Comparison of ENCODE assay signal across 15 cellular contexts in genomic region chr19:18171605-18172327, GRCh38. TPM values are rescaled to one million over a fixed set of nuclear protein-coding genes. Genes with fewer than 3 reads are reported as not detected.
DNase-seq lines count a peak whose midpoint lies in the region; ATAC-seq, FAIRE-seq and TF ChIP-seq lines count a peak whose summit lies in the region.
"Had no signal": no experiment of that assay in that cellular context is flagged by ENCODE, and none has a peak within 500 bp of the region (broad histone marks: within the 10 kb centered on the region; RNA-seq: fewer than 3 reads in every experiment).

No MANE protein-coding gene starts in this region.

- intact Hi-C loops in CD4-positive, alpha-beta memory T cell (cut with micrococcal nuclease): loop anchor here (2.0 kb wide), 1 partner anchor 21 kb away; the partner anchor contains the start of gene MPV17L2
- intact Hi-C loops in K562 (cut with micrococcal nuclease): no loop called here

- H3K4me2 ChIP-seq in K562 (ENCODE audit: insufficient read depth, low read length): no peak overlapping the region

- 48% methylated on average over 8 of the region's 8 CpGs for WGBS in K562 (ENCODE audit: insufficient coverage, low coverage, missing lambda C conversion rate)

- H3K36me3 ChIP-seq in CD4-positive, alpha-beta memory T cell (ENCODE audit: insufficient read depth, low read length): no peaks in the 10 kb centered on the region
- H3K36me3 ChIP-seq in K562 (ENCODE audit: control insufficient read depth, insufficient read depth, low read length) (peaks cover 51% of the 10 kb centered on the region; the same call in 2 of the 3 replicates), neutrophil (peaks cover 18% of the 10 kb centered on the region)

- TF ChIP-seq CTCF in GM20000 (IDR thresholded peaks at IDR 0.05; ENCODE audit: extremely low read depth, missing control alignments) (no peak), K562 (IDR thresholded peaks at IDR 0.05 in 2 of 3, conservative IDR thresholded peaks at IDR 0.05 in 1 of 3; ENCODE audit: insufficient read depth in 2 of 3, low read depth in 1 of 3, low read length in 3 of 3) (no peak), neutrophil (IDR thresholded peaks at IDR 0.05) (no peak)

- no peaks in the 10 kb centered on the region for H3K9me3 ChIP-seq in CD4-positive, alpha-beta memory T cell (ENCODE audit: control insufficient read depth in 1 of 2, low read length in 2 of 2)
- H3K9me3 ChIP-seq in K562 (replicated peaks; ENCODE audit: control insufficient read depth, insufficient read depth, low read depth, low read length): no peaks in the 10 kb centered on the region
- H3K9me3 ChIP-seq in neutrophil: no peaks in the 10 kb centered on the region

- no peaks in the 10 kb centered on the region for H3K9me3 Mint-ChIP-seq in CD4-positive, alpha-beta memory T cell

- BruUV-seq in K562 (replicated peaks; lab: Mats Ljungman, UMichigan): no TSS peak

- no peaks in the 10 kb centered on the region for H3K27me3 ChIP-seq in CD4-positive, alpha-beta memory T cell (ENCODE audit: insufficient read depth, low read length)
- no peaks in the 10 kb centered on the region for H3K27me3 ChIP-seq in K562 (ENCODE audit: control insufficient read depth in 2 of 2, insufficient read depth in 2 of 2, low read length in 2 of 2)
- peaks cover 15% of the 10 kb centered on the region for H3K27me3 ChIP-seq in neutrophil

- no peak for TF ChIP-seq RAD21 in K562 (CRISPR knock-in tag; conservative IDR thresholded peaks at IDR 0.05 in 1 of 2, IDR thresholded peaks at IDR 0.05 in 1 of 2)

- H3K4me1 Mint-ChIP-seq in CD4-positive, alpha-beta memory T cell: peaks cover 5 to 24% (median 13%) of the 10 kb centered on the region in 4 donors

- no peaks in the 10 kb centered on the region for H3K27me3 Mint-ChIP-seq in CD4-positive, alpha-beta memory T cell

- H3K9ac ChIP-seq in K562 (ENCODE audit: insufficient read depth in 1 of 2, low read depth in 2 of 2, low read length in 2 of 2): no peak overlapping the region

- TF ChIP-seq POLR2A in K562 (conservative IDR thresholded peaks at IDR 0.05): peak; percentile 43; the same call in 1 of the 2 replicates

- H3K4me3 Mint-ChIP-seq in CD4-positive, alpha-beta memory T cell: peak overlapping the region in 2 of 8 donors; percentile 5 to 6

- H3K27ac ChIP-seq in CD4-positive, alpha-beta memory T cell (ENCODE audit: low read depth, low read length): no peak overlapping the region
- peak overlapping the region; percentile 37; the same call in 1 of the 3 replicates for H3K27ac ChIP-seq in K562 (ENCODE audit: extremely low read depth, low read depth, low read length)
- H3K27ac ChIP-seq in neutrophil: peak overlapping the region; percentile 98
- H3K27ac ChIP-seq: epithelial cell of prostate had no signal

- no peaks in the 10 kb centered on the region for H3K9me1 ChIP-seq in K562 (ENCODE audit: control insufficient read depth, insufficient read depth, low read length)

- 0 out of 2 replicates have a peak, but pooled peaks cover 4% of the 10 kb centered on the region for H4K20me1 ChIP-seq in K562 (replicated peaks; ENCODE audit: control insufficient read depth, insufficient read depth, low read length)

- peaks cover 18% of the 10 kb centered on the region for H3K4me1 ChIP-seq in CD4-positive, alpha-beta memory T cell (ENCODE audit: insufficient read depth, low read length)
- peaks cover 14 to 35% of the 10 kb centered on the region in 2 experiments for H3K4me1 ChIP-seq in K562 (replicated peaks in 1 of 2; ENCODE audit: control insufficient read depth in 2 of 2, insufficient read depth in 2 of 2, low read length in 2 of 2)
- H3K4me1 ChIP-seq in neutrophil (ENCODE audit: control insufficient read depth in 1 of 2, insufficient read depth in 1 of 2, low read depth in 1 of 2, low read length in 1 of 2): peaks cover 69 to 83% of the 10 kb centered on the region in 2 experiments

- peaks cover 15% of the 10 kb centered on the region for H3K79me2 ChIP-seq in K562 (ENCODE audit: control insufficient read depth, insufficient read depth, low read length)

- no peak for DNase-seq in CD4-positive, alpha-beta memory T cell
- DNase-seq in GM20000 (ENCODE audit: low spot score) (peak; percentile 53), K562 (ENCODE audit: extremely low read depth in 1 of 4, low spot score in 3 of 4) (peak in 3 of 4 experiments; percentile 42 to 67 (median 66)), epidermal melanocyte (ENCODE audit: insufficient read length, low spot score) (no peak), RCC 7860 (ENCODE audit: low spot score) (no peak), COR-L47 (lab: John Stamatoyannopoulos, UW) (no peak)
- DNase-seq: activated T-cell treated with anti-CD3 and anti-CD28 coated beads for 4 hours; DMS153; NCI-H1694 treated with DMSO at 0.1 percent for 48 hours; NK-92 treated with Interleukin-12 subunit alpha and Interleukin-12 subunit beta, amount 100 ng/mL, for 24 hours; retina had no signal

- peaks cover 17% of the 10 kb centered on the region in 2 donors for H3K36me3 Mint-ChIP-seq in CD4-positive, alpha-beta memory T cell

- H3K27ac Mint-ChIP-seq in CD4-positive, alpha-beta memory T cell: peak overlapping the region in 4 of 7 donors; percentile 15 to 68 (median 53)

- POLR2A ChIA-PET in CD4-positive, alpha-beta memory T cell (lab: Charles Lee; ENCODE audit: partially characterized antibody): interaction anchor here (0.5 kb wide), 1 partner anchor 108 kb away, joined by 4 read pairs; no protein-coding TSS in a partner anchor
- POLR2A ChIA-PET in K562 (lab: Yijun Ruan, JAX): interaction anchor here (0.6 to 1.0 kb wide), 3 partner anchors 16 to 172 kb away, joined by 3 read pairs; no protein-coding TSS in a partner anchor

- in situ Hi-C loops in K562 (cut with MboI): no loop called here

- TF ChIP-seq EP300 in K562 (IDR thresholded peaks at IDR 0.05; ENCODE audit: low read length): no peak

- FAIRE-seq in K562 (lab: Jason Lieb, UNC): no peak
- no peak for FAIRE-seq in RCC 7860 (lab: Jason Lieb, UNC)
- FAIRE-seq: HTR-8/SVneo had no signal

- H2AFZ ChIP-seq in K562 (ENCODE audit: low read depth, low read length): no peak overlapping the region

- ATAC-seq in K562: peak; percentile 23

- CTCF ChIA-PET in CD4-positive, alpha-beta memory T cell (lab: Charles Lee; ENCODE audit: partially characterized antibody): interaction anchor here (1.2 to 3.1 kb wide), 3 partner anchors 8 to 59 kb away, joined by 3 to 20 read pairs (median 3); no protein-coding TSS in a partner anchor
- CTCF ChIA-PET in K562 (lab: Yijun Ruan, JAX; ENCODE audit: low intra/inter-chr PET ratio): no interaction called here

- no peak overlapping the region for H3K4me3 ChIP-seq in CD4-positive, alpha-beta memory T cell (ENCODE audit: low read length in 2 of 2)
- H3K4me3 ChIP-seq in K562 (no peak overlapping the region), neutrophil (ENCODE audit: low read depth in 1 of 2, low read length in 1 of 2) (no peak overlapping the region)

RNA-seq across cellular contexts. Expression of gene IFI30, which starts 1.8 kb away (rescaled TPM):
- total RNA-seq in CD4-positive, alpha-beta memory T cell: 10 to 100 TPM; 48.3 to 56.9 TPM
- polyA plus RNA-seq in CD4-positive, alpha-beta memory T cell: 10 to 100 TPM in 1 of 2 donors, 1 to 10 TPM in 1; 6.3 to 16.7 TPM
- total RNA-seq in K562 (2011; cell fraction: chromatin; rRNA removed; ENCODE audit: low replicate concordance): 38.5 and 88.6 TPM in 2 replicates
- total RNA-seq in K562 (2011; cell fraction: nucleolus; rRNA removed): 187 and 195 TPM in 2 replicates
- total RNA-seq in K562 (2011; cell fraction: nucleoplasm; rRNA removed): 104 and 132 TPM in 2 replicates
- total RNA-seq in K562 (2014; rRNA removed) (109 and 168 TPM in 2 replicates), K562 (2014; rRNA removed; fragmentation: Illumina TruSeq; extraction: Trizol) (56.6 and 63.7 TPM in 2 replicates), K562 (2015; rRNA removed; fragmentation: Illumina TruSeq; extraction: Trizol) (74.3 and 78.9 TPM in 2 replicates), K562 (2021) (103 and 119 TPM in 2 replicates)
- polyA plus RNA-seq in K562 (2011; rRNA removed) (68.3 and 111 TPM in 2 replicates), K562 (2014; fragmentation: Illumina TruSeq; extraction: Trizol) (108 and 148 TPM in 2 replicates), K562 (2014; fragmentation: Nextera tagmentation; extraction: Ambion mirVana) (100 to 1,000 TPM; 343 to 430 TPM), K562 (2014; rRNA removed) (129 and 166 TPM in 2 replicates)
- 119 and 287 TPM in 2 replicates for polyA plus RNA-seq in K562 (2011; cell fraction: cytosol; rRNA removed)
- 39.3 and 70.8 TPM in 2 replicates for polyA plus RNA-seq in K562 (2011; cell fraction: nucleus; rRNA removed)
- polyA plus RNA-seq in K562 (2012): 58.1 and 113 TPM in 2 replicates
- polyA minus RNA-seq in K562 (2011; rRNA and poly(A)+ RNA removed): 52.6 and 94.8 TPM in 2 replicates
- 53.2 and 63.4 TPM in 2 replicates for polyA minus RNA-seq in K562 (2011; cell fraction: cytosol; rRNA and poly(A)+ RNA removed)
- 10.0 and 11.3 TPM in 2 replicates for polyA minus RNA-seq in K562 (2011; cell fraction: nucleus; rRNA and poly(A)+ RNA removed)

RNA-seq across cellular contexts. Expression of gene PIK3R2, which starts 18.8 kb away (rescaled TPM):
- total RNA-seq in CD4-positive, alpha-beta memory T cell: 10 to 100 TPM; 18.1 to 23.0 TPM
- 1 to 10 TPM; 1.5 to 6.6 TPM for polyA plus RNA-seq in CD4-positive, alpha-beta memory T cell
- 17.4 and 45.8 TPM in 2 replicates for total RNA-seq in K562 (2011; cell fraction: chromatin; rRNA removed; ENCODE audit: low replicate concordance)
- total RNA-seq in K562 (2011; cell fraction: nucleolus; rRNA removed): 15.9 and 22.2 TPM in 2 replicates
- 10.8 and 13.3 TPM in 2 replicates for total RNA-seq in K562 (2011; cell fraction: nucleoplasm; rRNA removed)
- total RNA-seq in K562 (2014; rRNA removed) (10.8 and 15.3 TPM in 2 replicates), K562 (2014; rRNA removed; fragmentation: Illumina TruSeq; extraction: Trizol) (3.3 and 4.7 TPM in 2 replicates), K562 (2015; rRNA removed; fragmentation: Illumina TruSeq; extraction: Trizol) (6.6 and 6.8 TPM in 2 replicates), K562 (2021) (37.9 and 41.2 TPM in 2 replicates)
- polyA plus RNA-seq in K562 (2011; rRNA removed) (5.3 and 7.8 TPM in 2 replicates), K562 (2014; fragmentation: Illumina TruSeq; extraction: Trizol) (1.5 and 1.6 TPM in 2 replicates), K562 (2014; fragmentation: Nextera tagmentation; extraction: Ambion mirVana) (under 1 TPM; 0.39 to 0.65 TPM), K562 (2014; rRNA removed) (6.1 and 14.0 TPM in 2 replicates)
- 5.8 and 9.6 TPM in 2 replicates for polyA plus RNA-seq in K562 (2011; cell fraction: cytosol; rRNA removed)
- polyA plus RNA-seq in K562 (2011; cell fraction: nucleus; rRNA removed): 15.7 and 21.7 TPM in 2 replicates
- polyA plus RNA-seq in K562 (2012): 16.2 and 18.1 TPM in 2 replicates
- 4.9 and 5.2 TPM in 2 replicates for polyA minus RNA-seq in K562 (2011; rRNA and poly(A)+ RNA removed)
- polyA minus RNA-seq in K562 (2011; cell fraction: cytosol; rRNA and poly(A)+ RNA removed): 19.0 and 26.3 TPM in 2 replicates
- polyA minus RNA-seq in K562 (2011; cell fraction: nucleus; rRNA and poly(A)+ RNA removed): 5.9 and 12.0 TPM in 2 replicates

RNA-seq across cellular contexts. Expression of gene MPV17L2, which starts 21.3 kb away (rescaled TPM):
- 1 to 10 TPM; 7.6 to 7.8 TPM for total RNA-seq in CD4-positive, alpha-beta memory T cell
- 10 to 100 TPM; 10.5 to 13.7 TPM for polyA plus RNA-seq in CD4-positive, alpha-beta memory T cell
- total RNA-seq in K562 (2011; cell fraction: chromatin; rRNA removed; ENCODE audit: low replicate concordance): 8.8 and 30.9 TPM in 2 replicates
- total RNA-seq in K562 (2011; cell fraction: nucleolus; rRNA removed): 42.9 and 46.5 TPM in 2 replicates
- 23.2 and 24.7 TPM in 2 replicates for total RNA-seq in K562 (2011; cell fraction: nucleoplasm; rRNA removed)
- total RNA-seq in K562 (2014; rRNA removed) (37.8 and 54.6 TPM in 2 replicates), K562 (2014; rRNA removed; fragmentation: Illumina TruSeq; extraction: Trizol) (11.7 and 21.1 TPM in 2 replicates), K562 (2015; rRNA removed; fragmentation: Illumina TruSeq; extraction: Trizol) (27.8 and 28.5 TPM in 2 replicates), K562 (2021) (31.7 and 33.8 TPM in 2 replicates)
- polyA plus RNA-seq in K562 (2011; rRNA removed) (28.4 and 49.3 TPM in 2 replicates), K562 (2014; fragmentation: Illumina TruSeq; extraction: Trizol) (60.2 and 60.9 TPM in 2 replicates), K562 (2014; fragmentation: Nextera tagmentation; extraction: Ambion mirVana) (10 to 100 TPM; 10.6 to 11.0 TPM), K562 (2014; rRNA removed) (60.0 and 67.1 TPM in 2 replicates)
- 61.2 and 112 TPM in 2 replicates for polyA plus RNA-seq in K562 (2011; cell fraction: cytosol; rRNA removed)
- polyA plus RNA-seq in K562 (2011; cell fraction: nucleus; rRNA removed): 20.0 and 27.3 TPM in 2 replicates
- polyA plus RNA-seq in K562 (2012): 30.6 and 34.2 TPM in 2 replicates
- 14.7 and 21.0 TPM in 2 replicates for polyA minus RNA-seq in K562 (2011; rRNA and poly(A)+ RNA removed)
- polyA minus RNA-seq in K562 (2011; cell fraction: cytosol; rRNA and poly(A)+ RNA removed): 13.2 and 21.0 TPM in 2 replicates
- 10.2 and 11.6 TPM in 2 replicates for polyA minus RNA-seq in K562 (2011; cell fraction: nucleus; rRNA and poly(A)+ RNA removed)

RNA-seq across cellular contexts. Expression of gene RAB3A, which starts 32.1 kb away (rescaled TPM):
- 1 to 10 TPM; 4.7 to 4.8 TPM for total RNA-seq in CD4-positive, alpha-beta memory T cell
- 1 to 10 TPM in 1 of 2 donors, under 1 TPM in 1; 0.59 to 1.0 TPM for polyA plus RNA-seq in CD4-positive, alpha-beta memory T cell
- 10.4 and 16.2 TPM in 2 replicates for total RNA-seq in K562 (2011; cell fraction: chromatin; rRNA removed; ENCODE audit: low replicate concordance)
- 8.7 and 9.3 TPM in 2 replicates for total RNA-seq in K562 (2011; cell fraction: nucleolus; rRNA removed)
- total RNA-seq in K562 (2011; cell fraction: nucleoplasm; rRNA removed): 7.6 and 8.3 TPM in 2 replicates
- total RNA-seq in K562 (2014; rRNA removed): 0.86 and 2.5 TPM in 2 replicates
- 0.26 and 0.69 TPM in 2 replicates for total RNA-seq in K562 (2014; rRNA removed; fragmentation: Illumina TruSeq; extraction: Trizol)
- 1.6 and 1.7 TPM in 2 replicates for total RNA-seq in K562 (2015; rRNA removed; fragmentation: Illumina TruSeq; extraction: Trizol)
- total RNA-seq in K562 (2021): 3.7 and 5.1 TPM in 2 replicates
- 0.84 and 2.9 TPM in 2 replicates for polyA plus RNA-seq in K562 (2011; rRNA removed)
- 1.7 and 3.2 TPM in 2 replicates for polyA plus RNA-seq in K562 (2011; cell fraction: cytosol; rRNA removed)
- 4.7 and 6.5 TPM in 2 replicates for polyA plus RNA-seq in K562 (2011; cell fraction: nucleus; rRNA removed)
- 1.5 and 2.0 TPM in 2 replicates for polyA plus RNA-seq in K562 (2012)
- 1.9 and 2.8 TPM in 2 replicates for polyA plus RNA-seq in K562 (2014; fragmentation: Illumina TruSeq; extraction: Trizol)
- under 1 TPM in 1 of 2 experiments, not detected in 1; 0.17 TPM for polyA plus RNA-seq in K562 (2014; fragmentation: Nextera tagmentation; extraction: Ambion mirVana)
- 0.94 and 1.00 TPM in 2 replicates for polyA plus RNA-seq in K562 (2014; rRNA removed)
- polyA minus RNA-seq in K562 (2011; rRNA and poly(A)+ RNA removed): 6.4 and 9.5 TPM in 2 replicates
- 5.4 and 7.2 TPM in 2 replicates for polyA minus RNA-seq in K562 (2011; cell fraction: cytosol; rRNA and poly(A)+ RNA removed)
- 3.9 and 8.4 TPM in 2 replicates for polyA minus RNA-seq in K562 (2011; cell fraction: nucleus; rRNA and poly(A)+ RNA removed)

RNA-seq across cellular contexts. Expression of gene PDE4C, which starts 54.5 kb away (rescaled TPM):
- total RNA-seq in CD4-positive, alpha-beta memory T cell: under 1 TPM in 1 of 2 experiments, not detected in 1; 0.52 TPM
- not detected for polyA plus RNA-seq in CD4-positive, alpha-beta memory T cell
- 1.9 and 5.1 TPM in 2 replicates for total RNA-seq in K562 (2011; cell fraction: chromatin; rRNA removed; ENCODE audit: low replicate concordance)
- total RNA-seq in K562 (2011; cell fraction: nucleolus; rRNA removed): 2.2 and 3.0 TPM in 2 replicates
- 1.3 and 1.6 TPM in 2 replicates for total RNA-seq in K562 (2011; cell fraction: nucleoplasm; rRNA removed)
- total RNA-seq in K562 (2014; rRNA removed): 0.16 and 0.91 TPM in 2 replicates
- total RNA-seq in K562 (2014; rRNA removed; fragmentation: Illumina TruSeq; extraction: Trizol): 0.11 and 0.29 TPM in 2 replicates
- not detected in 2 replicates for total RNA-seq in K562 (2015; rRNA removed; fragmentation: Illumina TruSeq; extraction: Trizol)
- 0.29 and 0.45 TPM in 2 replicates for total RNA-seq in K562 (2021)
- polyA plus RNA-seq in K562 (2011; rRNA removed): 0.60 and 0.81 TPM in 2 replicates
- 0.83 and 0.88 TPM in 2 replicates for polyA plus RNA-seq in K562 (2011; cell fraction: cytosol; rRNA removed)
- 4.1 and 6.8 TPM in 2 replicates for polyA plus RNA-seq in K562 (2011; cell fraction: nucleus; rRNA removed)
- 0.17 and 0.22 TPM in 2 replicates for polyA plus RNA-seq in K562 (2012)
- polyA plus RNA-seq in K562 (2014; fragmentation: Illumina TruSeq; extraction: Trizol): 0.06 and 0.24 TPM in 2 replicates
- polyA plus RNA-seq in K562 (2014; fragmentation: Nextera tagmentation; extraction: Ambion mirVana): under 1 TPM; 0.04 to 0.08 TPM
- 0.81 and 0.89 TPM in 2 replicates for polyA plus RNA-seq in K562 (2014; rRNA removed)
- 0.18 TPM in 1 of 2 replicates, not detected in the other for polyA minus RNA-seq in K562 (2011; rRNA and poly(A)+ RNA removed)
- polyA minus RNA-seq in K562 (2011; cell fraction: cytosol; rRNA and poly(A)+ RNA removed): 0.86 TPM in 1 of 2 replicates, not detected in the other
- polyA minus RNA-seq in K562 (2011; cell fraction: nucleus; rRNA and poly(A)+ RNA removed): 1.1 and 1.8 TPM in 2 replicates
- total RNA-seq: mononuclear cell had no signal

Comparison
In these comparisons a context has a peak if more than half of its experiments do, and no peak if none do; other contexts are left out.
1. DNase-seq: peak in GM20000 (single experiment) and K562 (3 of 4); none in CD4-positive, alpha-beta memory T cell (0 of 5), epidermal melanocyte (single experiment), RCC 7860 (single experiment) and COR-L47 (single experiment).